Comparison of ENCODE assay signal across 1 cellular context in the genomic region with DNA sequence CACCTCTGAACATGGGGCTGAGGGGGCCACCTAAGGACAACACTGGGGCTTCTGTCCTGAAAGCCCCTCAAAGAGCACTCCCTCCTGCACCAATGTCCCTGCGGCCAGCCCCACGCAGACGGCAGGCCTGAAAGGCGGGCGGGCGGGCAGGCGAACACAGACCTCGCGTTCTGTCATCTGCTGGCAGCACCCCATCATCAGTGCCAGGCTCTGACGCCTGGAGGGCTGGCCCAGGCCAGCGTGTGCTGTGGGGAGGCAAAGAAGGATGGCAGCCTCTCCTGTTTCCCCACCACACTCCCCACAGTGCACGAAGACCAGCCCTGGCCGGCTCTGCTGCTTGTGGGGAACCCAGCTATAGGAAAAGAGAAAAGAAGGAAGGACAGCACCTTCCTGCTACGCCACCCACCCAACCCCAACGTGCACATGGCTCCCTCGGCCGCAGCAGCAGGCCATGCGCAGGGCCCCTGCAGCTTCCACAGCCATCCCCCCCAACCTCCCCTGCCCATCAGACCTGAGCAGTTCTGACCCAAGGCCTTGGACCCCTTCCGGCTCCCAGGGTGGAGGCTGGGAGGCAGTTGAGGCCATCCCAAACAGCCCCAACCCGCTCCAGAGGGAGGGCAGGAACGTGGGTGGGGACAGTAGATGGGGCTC.
TF ChIP-seq lines count a peak whose summit lies in the region.

No MANE protein-coding gene starts in this region.

TF ChIP-seq in IMR-90, 13 proteins besides CTCF, POLR2A, EP300 and RAD21:
- TF ChIP-seq MAZ (IDR thresholded peaks at IDR 0.05; ENCODE audit: borderline replicate concordance, low read depth, low read length), result no peak
- TF ChIP-seq MAFK (IDR thresholded peaks at IDR 0.05; ENCODE audit: low read depth, low read length), result no peak
- no peak for TF ChIP-seq SMC3 (IDR thresholded peaks at IDR 0.05; ENCODE audit: low read depth, low read length)
- TF ChIP-seq BHLHE40 (IDR thresholded peaks at IDR 0.05; ENCODE audit: low read depth, low read length), result no peak
- no peak for TF ChIP-seq CHD1 (IDR thresholded peaks at IDR 0.05; ENCODE audit: low read depth, low read length)
- no peak for TF ChIP-seq NFE2L2 (IDR thresholded peaks at IDR 0.05; ENCODE audit: low read depth, low read length)
- no peak for TF ChIP-seq RCOR1 (IDR thresholded peaks at IDR 0.05; ENCODE audit: insufficient replicate concordance, low read length)
- TF ChIP-seq, protein P1, sequence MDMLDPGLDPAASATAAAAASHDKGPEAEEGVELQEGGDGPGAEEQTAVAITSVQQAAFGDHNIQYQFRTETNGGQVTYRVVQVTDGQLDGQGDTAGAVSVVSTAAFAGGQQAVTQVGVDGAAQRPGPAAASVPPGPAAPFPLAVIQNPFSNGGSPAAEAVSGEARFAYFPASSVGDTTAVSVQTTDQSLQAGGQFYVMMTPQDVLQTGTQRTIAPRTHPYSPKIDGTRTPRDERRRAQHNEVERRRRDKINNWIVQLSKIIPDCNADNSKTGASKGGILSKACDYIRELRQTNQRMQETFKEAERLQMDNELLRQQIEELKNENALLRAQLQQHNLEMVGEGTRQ (IDR thresholded peaks at IDR 0.05; ENCODE audit: low read depth, low read length), result no peak
- no peak for TF ChIP-seq FOS (IDR thresholded peaks at IDR 0.05; ENCODE audit: low read depth, low read length)
- TF ChIP-seq RFX5 (IDR thresholded peaks at IDR 0.05; ENCODE audit: low read depth, low read length), result no peak
- no peak for TF ChIP-seq MXI1 (IDR thresholded peaks at IDR 0.05; ENCODE audit: borderline replicate concordance, low read depth, low read length)
- TF ChIP-seq CEBPB (IDR thresholded peaks at IDR 0.05; ENCODE audit: low read depth, low read length), result no peak
- TF ChIP-seq, protein P2, sequence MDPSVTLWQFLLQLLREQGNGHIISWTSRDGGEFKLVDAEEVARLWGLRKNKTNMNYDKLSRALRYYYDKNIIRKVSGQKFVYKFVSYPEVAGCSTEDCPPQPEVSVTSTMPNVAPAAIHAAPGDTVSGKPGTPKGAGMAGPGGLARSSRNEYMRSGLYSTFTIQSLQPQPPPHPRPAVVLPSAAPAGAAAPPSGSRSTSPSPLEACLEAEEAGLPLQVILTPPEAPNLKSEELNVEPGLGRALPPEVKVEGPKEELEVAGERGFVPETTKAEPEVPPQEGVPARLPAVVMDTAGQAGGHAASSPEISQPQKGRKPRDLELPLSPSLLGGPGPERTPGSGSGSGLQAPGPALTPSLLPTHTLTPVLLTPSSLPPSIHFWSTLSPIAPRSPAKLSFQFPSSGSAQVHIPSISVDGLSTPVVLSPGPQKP (IDR thresholded peaks at IDR 0.05; ENCODE audit: borderline replicate concordance, low read depth, low read length), result no peak
TF ChIP-seq in IMR-90: peak in this region for 0.
